Comparison of ENCODE assay signal across 1 cellular context in the genomic region with DNA sequence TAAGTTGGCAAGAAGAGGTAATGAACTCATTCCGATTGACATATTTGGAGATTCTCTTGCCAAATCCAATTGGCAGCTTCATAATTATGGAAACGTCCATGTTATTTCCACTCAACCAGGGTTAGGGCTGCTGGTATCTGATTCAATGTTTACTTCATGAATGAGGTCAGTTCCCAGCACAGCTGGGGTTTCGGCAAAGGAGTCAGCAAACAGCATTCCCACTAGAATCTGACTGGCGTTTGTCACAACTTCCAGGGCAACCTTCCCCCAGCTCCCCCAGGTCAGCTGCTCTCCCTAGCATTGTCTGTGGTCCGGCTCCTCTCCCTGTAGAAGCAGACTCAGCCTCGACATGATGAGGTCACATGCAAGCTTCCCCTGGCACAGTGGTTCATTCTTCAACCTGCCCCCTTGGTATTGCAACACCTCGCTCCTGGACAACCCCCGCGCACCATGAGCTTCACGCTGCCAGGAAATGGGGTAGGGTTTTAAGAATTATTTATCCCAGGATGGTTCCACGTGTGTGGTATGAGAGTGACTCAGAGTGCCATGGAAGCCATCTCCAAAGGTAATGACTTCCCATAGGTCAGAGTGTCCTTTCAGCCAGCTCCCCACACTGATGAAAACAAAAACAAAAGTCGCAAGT.
TF ChIP-seq lines count a peak whose summit lies in the region.

No MANE protein-coding gene starts in this region.

TF ChIP-seq in SK-N-SH, 30 proteins besides CTCF, POLR2A, EP300 and RAD21 (continued from another document):
- TF ChIP-seq EZH2phosphoT487 (IDR thresholded peaks at IDR 0.05; ENCODE audit: borderline replicate concordance, low read depth) (no peak), FOXM1 (IDR thresholded peaks at IDR 0.05; ENCODE audit: low read depth) (no peak), GABPA (IDR thresholded peaks at IDR 0.05; ENCODE audit: low read depth) (no peak)
- TF ChIP-seq, protein P1, sequence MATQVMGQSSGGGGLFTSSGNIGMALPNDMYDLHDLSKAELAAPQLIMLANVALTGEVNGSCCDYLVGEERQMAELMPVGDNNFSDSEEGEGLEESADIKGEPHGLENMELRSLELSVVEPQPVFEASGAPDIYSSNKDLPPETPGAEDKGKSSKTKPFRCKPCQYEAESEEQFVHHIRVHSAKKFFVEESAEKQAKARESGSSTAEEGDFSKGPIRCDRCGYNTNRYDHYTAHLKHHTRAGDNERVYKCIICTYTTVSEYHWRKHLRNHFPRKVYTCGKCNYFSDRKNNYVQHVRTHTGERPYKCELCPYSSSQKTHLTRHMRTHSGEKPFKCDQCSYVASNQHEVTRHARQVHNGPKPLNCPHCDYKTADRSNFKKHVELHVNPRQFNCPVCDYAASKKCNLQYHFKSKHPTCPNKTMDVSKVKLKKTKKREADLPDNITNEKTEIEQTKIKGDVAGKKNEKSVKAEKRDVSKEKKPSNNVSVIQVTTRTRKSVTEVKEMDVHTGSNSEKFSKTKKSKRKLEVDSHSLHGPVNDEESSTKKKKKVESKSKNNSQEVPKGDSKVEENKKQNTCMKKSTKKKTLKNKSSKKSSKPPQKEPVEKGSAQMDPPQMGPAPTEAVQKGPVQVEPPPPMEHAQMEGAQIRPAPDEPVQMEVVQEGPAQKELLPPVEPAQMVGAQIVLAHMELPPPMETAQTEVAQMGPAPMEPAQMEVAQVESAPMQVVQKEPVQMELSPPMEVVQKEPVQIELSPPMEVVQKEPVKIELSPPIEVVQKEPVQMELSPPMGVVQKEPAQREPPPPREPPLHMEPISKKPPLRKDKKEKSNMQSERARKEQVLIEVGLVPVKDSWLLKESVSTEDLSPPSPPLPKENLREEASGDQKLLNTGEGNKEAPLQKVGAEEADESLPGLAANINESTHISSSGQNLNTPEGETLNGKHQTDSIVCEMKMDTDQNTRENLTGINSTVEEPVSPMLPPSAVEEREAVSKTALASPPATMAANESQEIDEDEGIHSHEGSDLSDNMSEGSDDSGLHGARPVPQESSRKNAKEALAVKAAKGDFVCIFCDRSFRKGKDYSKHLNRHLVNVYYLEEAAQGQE (IDR thresholded peaks at IDR 0.05; ENCODE audit: low read depth, low read length) = no peak
- TF ChIP-seq, protein P2, sequence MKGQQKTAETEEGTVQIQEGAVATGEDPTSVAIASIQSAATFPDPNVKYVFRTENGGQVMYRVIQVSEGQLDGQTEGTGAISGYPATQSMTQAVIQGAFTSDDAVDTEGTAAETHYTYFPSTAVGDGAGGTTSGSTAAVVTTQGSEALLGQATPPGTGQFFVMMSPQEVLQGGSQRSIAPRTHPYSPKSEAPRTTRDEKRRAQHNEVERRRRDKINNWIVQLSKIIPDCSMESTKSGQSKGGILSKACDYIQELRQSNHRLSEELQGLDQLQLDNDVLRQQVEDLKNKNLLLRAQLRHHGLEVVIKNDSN (IDR thresholded peaks at IDR 0.05; ENCODE audit: borderline replicate concordance, low read depth) = no peak
TF ChIP-seq in SK-N-SH: peak in this region for 0.
